1 cellular context compared by ENCODE assay signal in the genomic region with DNA sequence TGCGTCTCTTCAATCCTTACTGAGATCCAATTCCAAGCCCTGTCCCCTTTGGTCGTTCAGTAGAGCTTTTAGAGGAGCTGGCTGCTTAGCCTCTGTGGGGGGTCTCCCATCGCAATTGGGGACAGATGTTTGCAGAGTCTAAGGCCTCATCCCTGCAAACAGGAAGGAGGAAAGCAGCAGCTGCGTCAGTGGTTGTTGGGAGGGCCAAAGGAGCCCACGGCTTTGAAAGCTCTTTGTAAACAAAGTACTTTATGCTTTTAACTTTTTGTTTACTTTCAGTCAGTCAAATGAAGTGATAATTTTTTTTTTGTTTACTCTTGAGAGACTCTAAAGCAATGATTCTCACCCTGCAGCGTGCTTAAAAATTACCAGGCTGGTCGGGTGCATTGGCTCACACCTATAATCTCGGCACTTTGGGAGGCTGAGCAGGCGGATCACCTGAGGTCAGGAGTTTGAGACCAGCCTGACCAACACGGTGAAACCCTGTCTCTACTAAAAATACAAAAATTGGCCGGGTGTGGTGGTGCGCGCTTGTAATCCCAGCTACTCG.
TF ChIP-seq lines count a peak whose summit lies in the region.

No MANE protein-coding gene starts in this region.

TF ChIP-seq in HepG2, 621 proteins besides CTCF, POLR2A, EP300 and RAD21 (continued from another document and continues in another):
- TF ChIP-seq JUND (CRISPR knock-in tag; IDR thresholded peaks at IDR 0.05), result no peak
- TF ChIP-seq, protein P1, sequence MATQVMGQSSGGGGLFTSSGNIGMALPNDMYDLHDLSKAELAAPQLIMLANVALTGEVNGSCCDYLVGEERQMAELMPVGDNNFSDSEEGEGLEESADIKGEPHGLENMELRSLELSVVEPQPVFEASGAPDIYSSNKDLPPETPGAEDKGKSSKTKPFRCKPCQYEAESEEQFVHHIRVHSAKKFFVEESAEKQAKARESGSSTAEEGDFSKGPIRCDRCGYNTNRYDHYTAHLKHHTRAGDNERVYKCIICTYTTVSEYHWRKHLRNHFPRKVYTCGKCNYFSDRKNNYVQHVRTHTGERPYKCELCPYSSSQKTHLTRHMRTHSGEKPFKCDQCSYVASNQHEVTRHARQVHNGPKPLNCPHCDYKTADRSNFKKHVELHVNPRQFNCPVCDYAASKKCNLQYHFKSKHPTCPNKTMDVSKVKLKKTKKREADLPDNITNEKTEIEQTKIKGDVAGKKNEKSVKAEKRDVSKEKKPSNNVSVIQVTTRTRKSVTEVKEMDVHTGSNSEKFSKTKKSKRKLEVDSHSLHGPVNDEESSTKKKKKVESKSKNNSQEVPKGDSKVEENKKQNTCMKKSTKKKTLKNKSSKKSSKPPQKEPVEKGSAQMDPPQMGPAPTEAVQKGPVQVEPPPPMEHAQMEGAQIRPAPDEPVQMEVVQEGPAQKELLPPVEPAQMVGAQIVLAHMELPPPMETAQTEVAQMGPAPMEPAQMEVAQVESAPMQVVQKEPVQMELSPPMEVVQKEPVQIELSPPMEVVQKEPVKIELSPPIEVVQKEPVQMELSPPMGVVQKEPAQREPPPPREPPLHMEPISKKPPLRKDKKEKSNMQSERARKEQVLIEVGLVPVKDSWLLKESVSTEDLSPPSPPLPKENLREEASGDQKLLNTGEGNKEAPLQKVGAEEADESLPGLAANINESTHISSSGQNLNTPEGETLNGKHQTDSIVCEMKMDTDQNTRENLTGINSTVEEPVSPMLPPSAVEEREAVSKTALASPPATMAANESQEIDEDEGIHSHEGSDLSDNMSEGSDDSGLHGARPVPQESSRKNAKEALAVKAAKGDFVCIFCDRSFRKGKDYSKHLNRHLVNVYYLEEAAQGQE (IDR thresholded peaks at IDR 0.05; ENCODE audit: borderline replicate concordance in 1 of 2, low read depth in 1 of 2, low read length in 2 of 2), result no peak
- no peak for TF ChIP-seq SMARCE1 (IDR thresholded peaks at IDR 0.05; ENCODE audit: borderline replicate concordance)
- no peak for TF ChIP-seq ZNF569 (CRISPR knock-in tag; IDR thresholded peaks at IDR 0.05; ENCODE audit: borderline replicate concordance)
- no peak for TF ChIP-seq ZSCAN9 (CRISPR knock-in tag; IDR thresholded peaks at IDR 0.05; ENCODE audit: borderline replicate concordance)
- no peak for TF ChIP-seq ZNF124 (CRISPR knock-in tag; IDR thresholded peaks at IDR 0.05)
- TF ChIP-seq ZNF570 (CRISPR knock-in tag; IDR thresholded peaks at IDR 0.05; ENCODE audit: borderline replicate concordance), result no peak
- TF ChIP-seq KMT2A (CRISPR knock-in tag; IDR thresholded peaks at IDR 0.05), result no peak; the same call in 1 of the 2 replicates
- TF ChIP-seq ZMAT3 (CRISPR knock-in tag; conservative IDR thresholded peaks at IDR 0.05), result no peak; the same call in 1 of the 2 replicates
- no peak for TF ChIP-seq ATRX (CRISPR knock-in tag; IDR thresholded peaks at IDR 0.05; ENCODE audit: borderline replicate concordance)
- TF ChIP-seq XRCC5 (optimal IDR thresholded peaks at IDR 0.05; ENCODE audit: low read length), result no peak
- no peak for TF ChIP-seq TP53 (CRISPR knock-in tag; conservative IDR thresholded peaks at IDR 0.05)
- TF ChIP-seq CEBPB (IDR thresholded peaks at IDR 0.05; ENCODE audit: borderline replicate concordance, low read depth, low read length), result no peak
- no peak for TF ChIP-seq ZNF207 (IDR thresholded peaks at IDR 0.05; ENCODE audit: borderline replicate concordance)
- TF ChIP-seq, protein P2, sequence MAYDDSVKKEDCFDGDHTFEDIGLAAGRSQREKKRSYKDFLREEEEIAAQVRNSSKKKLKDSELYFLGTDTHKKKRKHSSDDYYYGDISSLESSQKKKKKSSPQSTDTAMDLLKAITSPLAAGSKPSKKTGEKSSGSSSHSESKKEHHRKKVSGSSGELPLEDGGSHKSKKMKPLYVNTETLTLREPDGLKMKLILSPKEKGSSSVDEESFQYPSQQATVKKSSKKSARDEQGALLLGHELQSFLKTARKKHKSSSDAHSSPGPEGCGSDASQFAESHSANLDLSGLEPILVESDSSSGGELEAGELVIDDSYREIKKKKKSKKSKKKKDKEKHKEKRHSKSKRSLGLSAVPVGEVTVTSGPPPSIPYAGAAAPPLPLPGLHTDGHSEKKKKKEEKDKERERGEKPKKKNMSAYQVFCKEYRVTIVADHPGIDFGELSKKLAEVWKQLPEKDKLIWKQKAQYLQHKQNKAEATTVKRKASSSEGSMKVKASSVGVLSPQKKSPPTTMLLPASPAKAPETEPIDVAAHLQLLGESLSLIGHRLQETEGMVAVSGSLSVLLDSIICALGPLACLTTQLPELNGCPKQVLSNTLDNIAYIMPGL (CRISPR knock-in tag; IDR thresholded peaks at IDR 0.05; ENCODE audit: borderline replicate concordance in 1 of 2, low read depth in 1 of 2), result no peak
- TF ChIP-seq RXRA (CRISPR knock-in tag; IDR thresholded peaks at IDR 0.05), result no peak
- no peak for TF ChIP-seq REPIN1 (CRISPR knock-in tag; IDR thresholded peaks at IDR 0.05; ENCODE audit: borderline replicate concordance, low read depth)
- no peak for TF ChIP-seq ZNF614 (CRISPR knock-in tag; IDR thresholded peaks at IDR 0.05; ENCODE audit: borderline replicate concordance)
- TF ChIP-seq ZNF451 (CRISPR knock-in tag; IDR thresholded peaks at IDR 0.05), result no peak
- TF ChIP-seq MYC (CRISPR knock-in tag; IDR thresholded peaks at IDR 0.05; ENCODE audit: borderline replicate concordance), result no peak
- 0 out of 2 replicates have a peak, but pooled peaks have one; percentile 10 for TF ChIP-seq ARHGAP35 (CRISPR knock-in tag; IDR thresholded peaks at IDR 0.05; ENCODE audit: borderline replicate concordance)
- TF ChIP-seq SMARCC2 (IDR thresholded peaks at IDR 0.05), result no peak
- TF ChIP-seq, protein P3, sequence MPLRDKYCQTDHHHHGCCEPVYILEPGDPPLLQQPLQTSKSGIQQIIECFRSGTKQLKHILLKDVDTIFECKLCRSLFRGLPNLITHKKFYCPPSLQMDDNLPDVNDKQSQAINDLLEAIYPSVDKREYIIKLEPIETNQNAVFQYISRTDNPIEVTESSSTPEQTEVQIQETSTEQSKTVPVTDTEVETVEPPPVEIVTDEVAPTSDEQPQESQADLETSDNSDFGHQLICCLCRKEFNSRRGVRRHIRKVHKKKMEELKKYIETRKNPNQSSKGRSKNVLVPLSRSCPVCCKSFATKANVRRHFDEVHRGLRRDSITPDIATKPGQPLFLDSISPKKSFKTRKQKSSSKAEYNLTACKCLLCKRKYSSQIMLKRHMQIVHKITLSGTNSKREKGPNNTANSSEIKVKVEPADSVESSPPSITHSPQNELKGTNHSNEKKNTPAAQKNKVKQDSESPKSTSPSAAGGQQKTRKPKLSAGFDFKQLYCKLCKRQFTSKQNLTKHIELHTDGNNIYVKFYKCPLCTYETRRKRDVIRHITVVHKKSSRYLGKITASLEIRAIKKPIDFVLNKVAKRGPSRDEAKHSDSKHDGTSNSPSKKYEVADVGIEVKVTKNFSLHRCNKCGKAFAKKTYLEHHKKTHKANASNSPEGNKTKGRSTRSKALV (CRISPR knock-in tag; IDR thresholded peaks at IDR 0.05), result no peak
- no peak for TF ChIP-seq PCBP1 (IDR thresholded peaks at IDR 0.05; ENCODE audit: borderline replicate concordance, low read depth, low read length)
- TF ChIP-seq NFATC3 (CRISPR knock-in tag; IDR thresholded peaks at IDR 0.05), result no peak
- no peak for TF ChIP-seq ZNF484 (CRISPR knock-in tag; IDR thresholded peaks at IDR 0.05; ENCODE audit: borderline replicate concordance, low read depth)
- TF ChIP-seq NAIF1 (CRISPR knock-in tag; IDR thresholded peaks at IDR 0.05; ENCODE audit: borderline replicate concordance), result no peak
- TF ChIP-seq SALL1 (CRISPR knock-in tag; IDR thresholded peaks at IDR 0.05), result peak; percentile 69
- no peak; the same call in 1 of the 2 replicates for TF ChIP-seq BORCS8-MEF2B (CRISPR knock-in tag; IDR thresholded peaks at IDR 0.05)
- TF ChIP-seq, protein P4, sequence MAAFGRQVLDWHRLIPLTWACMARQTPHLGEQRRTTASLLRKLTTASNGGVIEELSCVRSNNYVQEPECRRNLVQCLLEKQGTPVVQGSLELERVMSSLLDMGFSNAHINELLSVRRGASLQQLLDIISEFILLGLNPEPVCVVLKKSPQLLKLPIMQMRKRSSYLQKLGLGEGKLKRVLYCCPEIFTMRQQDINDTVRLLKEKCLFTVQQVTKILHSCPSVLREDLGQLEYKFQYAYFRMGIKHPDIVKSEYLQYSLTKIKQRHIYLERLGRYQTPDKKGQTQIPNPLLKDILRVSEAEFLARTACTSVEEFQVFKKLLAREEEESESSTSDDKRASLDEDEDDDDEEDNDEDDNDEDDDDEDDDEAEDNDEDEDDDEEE (CRISPR knock-in tag; IDR thresholded peaks at IDR 0.05), result no peak
- TF ChIP-seq U2AF2 (IDR thresholded peaks at IDR 0.05; ENCODE audit: low read depth, low read length), result no peak
- TF ChIP-seq NPAS2 (CRISPR knock-in tag; IDR thresholded peaks at IDR 0.05; ENCODE audit: borderline replicate concordance), result no peak
- no peak; the same call in 1 of the 2 replicates for TF ChIP-seq ZNF460 (CRISPR knock-in tag; IDR thresholded peaks at IDR 0.05; ENCODE audit: borderline replicate concordance)
- TF ChIP-seq YEATS2 (CRISPR knock-in tag; IDR thresholded peaks at IDR 0.05; ENCODE audit: borderline replicate concordance), result no peak; the same call in 1 of the 2 replicates
- TF ChIP-seq, protein P5, sequence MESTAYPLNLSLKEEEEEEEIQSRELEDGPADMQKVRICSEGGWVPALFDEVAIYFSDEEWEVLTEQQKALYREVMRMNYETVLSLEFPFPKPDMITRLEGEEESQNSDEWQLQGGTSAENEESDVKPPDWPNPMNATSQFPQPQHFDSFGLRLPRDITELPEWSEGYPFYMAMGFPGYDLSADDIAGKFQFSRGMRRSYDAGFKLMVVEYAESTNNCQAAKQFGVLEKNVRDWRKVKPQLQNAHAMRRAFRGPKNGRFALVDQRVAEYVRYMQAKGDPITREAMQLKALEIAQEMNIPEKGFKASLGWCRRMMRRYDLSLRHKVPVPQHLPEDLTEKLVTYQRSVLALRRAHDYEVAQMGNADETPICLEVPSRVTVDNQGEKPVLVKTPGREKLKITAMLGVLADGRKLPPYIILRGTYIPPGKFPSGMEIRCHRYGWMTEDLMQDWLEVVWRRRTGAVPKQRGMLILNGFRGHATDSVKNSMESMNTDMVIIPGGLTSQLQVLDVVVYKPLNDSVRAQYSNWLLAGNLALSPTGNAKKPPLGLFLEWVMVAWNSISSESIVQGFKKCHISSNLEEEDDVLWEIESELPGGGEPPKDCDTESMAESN (CRISPR knock-in tag; conservative IDR thresholded peaks at IDR 0.05), result no peak
- TF ChIP-seq ZNF296 (CRISPR knock-in tag; conservative IDR thresholded peaks at IDR 0.05), result no peak
- no peak for TF ChIP-seq ZNF256 (CRISPR knock-in tag; conservative IDR thresholded peaks at IDR 0.05)
- no peak for TF ChIP-seq ZFP1 (CRISPR knock-in tag; IDR thresholded peaks at IDR 0.05)
- no peak for TF ChIP-seq HNRNPK (IDR thresholded peaks at IDR 0.05; ENCODE audit: low read depth, low read length, poor library complexity, severe bottlenecking)
- no peak for TF ChIP-seq ZSCAN20 (CRISPR knock-in tag; IDR thresholded peaks at IDR 0.05; ENCODE audit: borderline replicate concordance)
- TF ChIP-seq KLF6 (CRISPR knock-in tag; IDR thresholded peaks at IDR 0.05), result no peak
- TF ChIP-seq ZC3H13 (CRISPR knock-in tag; IDR thresholded peaks at IDR 0.05), result no peak
- peak; percentile 63 for TF ChIP-seq ZBTB38 (CRISPR knock-in tag; IDR thresholded peaks at IDR 0.05)
- TF ChIP-seq, protein P6, sequence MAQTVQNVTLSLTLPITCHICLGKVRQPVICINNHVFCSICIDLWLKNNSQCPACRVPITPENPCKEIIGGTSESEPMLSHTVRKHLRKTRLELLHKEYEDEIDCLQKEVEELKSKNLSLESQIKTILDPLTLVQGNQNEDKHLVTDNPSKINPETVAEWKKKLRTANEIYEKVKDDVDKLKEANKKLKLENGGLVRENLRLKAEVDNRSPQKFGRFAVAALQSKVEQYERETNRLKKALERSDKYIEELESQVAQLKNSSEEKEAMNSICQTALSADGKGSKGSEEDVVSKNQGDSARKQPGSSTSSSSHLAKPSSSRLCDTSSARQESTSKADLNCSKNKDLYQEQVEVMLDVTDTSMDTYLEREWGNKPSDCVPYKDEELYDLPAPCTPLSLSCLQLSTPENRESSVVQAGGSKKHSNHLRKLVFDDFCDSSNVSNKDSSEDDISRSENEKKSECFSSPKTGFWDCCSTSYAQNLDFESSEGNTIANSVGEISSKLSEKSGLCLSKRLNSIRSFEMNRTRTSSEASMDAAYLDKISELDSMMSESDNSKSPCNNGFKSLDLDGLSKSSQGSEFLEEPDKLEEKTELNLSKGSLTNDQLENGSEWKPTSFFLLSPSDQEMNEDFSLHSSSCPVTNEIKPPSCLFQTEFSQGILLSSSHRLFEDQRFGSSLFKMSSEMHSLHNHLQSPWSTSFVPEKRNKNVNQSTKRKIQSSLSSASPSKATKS (CRISPR knock-in tag; IDR thresholded peaks at IDR 0.05), result no peak
- peak; percentile 51; the same call in 1 of the 2 replicates for TF ChIP-seq NCOA2 (CRISPR knock-in tag; IDR thresholded peaks at IDR 0.05)
- TF ChIP-seq, protein P7, sequence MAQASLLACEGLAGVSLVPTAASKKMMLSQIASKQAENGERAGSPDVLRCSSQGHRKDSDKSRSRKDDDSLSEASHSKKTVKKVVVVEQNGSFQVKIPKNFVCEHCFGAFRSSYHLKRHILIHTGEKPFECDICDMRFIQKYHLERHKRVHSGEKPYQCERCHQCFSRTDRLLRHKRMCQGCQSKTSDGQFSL (CRISPR knock-in tag; IDR thresholded peaks at IDR 0.05), result no peak
- TF ChIP-seq, protein P8, sequence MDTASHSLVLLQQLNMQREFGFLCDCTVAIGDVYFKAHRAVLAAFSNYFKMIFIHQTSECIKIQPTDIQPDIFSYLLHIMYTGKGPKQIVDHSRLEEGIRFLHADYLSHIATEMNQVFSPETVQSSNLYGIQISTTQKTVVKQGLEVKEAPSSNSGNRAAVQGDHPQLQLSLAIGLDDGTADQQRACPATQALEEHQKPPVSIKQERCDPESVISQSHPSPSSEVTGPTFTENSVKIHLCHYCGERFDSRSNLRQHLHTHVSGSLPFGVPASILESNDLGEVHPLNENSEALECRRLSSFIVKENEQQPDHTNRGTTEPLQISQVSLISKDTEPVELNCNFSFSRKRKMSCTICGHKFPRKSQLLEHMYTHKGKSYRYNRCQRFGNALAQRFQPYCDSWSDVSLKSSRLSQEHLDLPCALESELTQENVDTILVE (CRISPR knock-in tag; IDR thresholded peaks at IDR 0.05), result 0 out of 2 replicates have a peak, but pooled peaks have one; percentile 27
- TF ChIP-seq ZNF326 (CRISPR knock-in tag; IDR thresholded peaks at IDR 0.05; ENCODE audit: borderline replicate concordance), result no peak
- TF ChIP-seq SMAD1 (CRISPR knock-in tag; IDR thresholded peaks at IDR 0.05; ENCODE audit: borderline replicate concordance, low read depth), result no peak
- no peak for TF ChIP-seq ZNF562 (CRISPR knock-in tag; IDR thresholded peaks at IDR 0.05; ENCODE audit: borderline replicate concordance)
- TF ChIP-seq NR2F1 (CRISPR knock-in tag; IDR thresholded peaks at IDR 0.05), result no peak
- TF ChIP-seq, protein P9, sequence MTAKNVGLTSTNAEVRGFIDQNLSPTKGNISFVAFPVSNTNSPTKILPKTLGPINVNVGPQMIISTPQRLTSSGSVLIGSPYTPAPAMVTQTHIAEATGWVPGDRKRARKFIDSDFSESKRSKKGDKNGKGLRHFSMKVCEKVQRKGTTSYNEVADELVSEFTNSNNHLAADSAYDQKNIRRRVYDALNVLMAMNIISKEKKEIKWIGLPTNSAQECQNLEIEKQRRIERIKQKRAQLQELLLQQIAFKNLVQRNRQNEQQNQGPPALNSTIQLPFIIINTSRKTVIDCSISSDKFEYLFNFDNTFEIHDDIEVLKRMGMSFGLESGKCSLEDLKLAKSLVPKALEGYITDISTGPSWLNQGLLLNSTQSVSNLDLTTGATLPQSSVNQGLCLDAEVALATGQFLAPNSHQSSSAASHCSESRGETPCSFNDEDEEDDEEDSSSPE (CRISPR knock-in tag; IDR thresholded peaks at IDR 0.05), result no peak
- 0 out of 2 replicates have a peak, but pooled peaks have one; percentile 5 for TF ChIP-seq ZBTB7A (CRISPR knock-in tag; IDR thresholded peaks at IDR 0.05)
